In the genomic region with DNA sequence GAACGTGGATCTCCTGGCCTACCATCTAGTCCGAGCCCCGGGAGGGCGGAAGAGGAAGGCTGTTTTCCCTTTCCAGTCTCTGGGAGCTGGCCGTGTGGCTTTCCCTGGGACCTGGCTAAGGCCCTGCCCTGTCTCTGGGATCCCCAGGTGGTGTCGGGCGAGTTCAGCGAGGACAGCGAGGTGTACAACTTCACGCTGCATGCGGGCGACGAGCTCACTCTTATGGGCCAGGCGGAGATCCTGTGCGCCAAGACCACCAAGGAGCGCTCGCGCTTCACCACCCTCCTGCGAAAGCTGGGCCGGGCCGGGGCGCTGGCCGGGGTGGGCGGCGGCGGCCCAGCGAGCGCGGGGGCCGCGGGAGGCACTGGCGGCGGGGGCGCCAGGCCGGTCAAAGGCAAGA, we compare ENCODE assay signal across 11 cellular contexts. TPM values are rescaled to one million over a fixed set of nuclear protein-coding genes. Genes with fewer than 3 reads are reported as not detected.
DNase-seq lines count a peak whose midpoint lies in the region; ATAC-seq and TF ChIP-seq lines count a peak whose summit lies in the region.
"Had no signal": no experiment of that assay in that cellular context is flagged by ENCODE, and none has a peak within 500 bp of the region (broad histone marks: within the 10 kb centered on the region; RNA-seq: fewer than 3 reads in every experiment).

No MANE protein-coding gene starts in this region.

- no peak overlapping the region for H3K14ac ChIP-seq in neuronal stem cell (ENCODE audit: low read length)

- DNase-seq in AG10803 (ENCODE audit: low read depth) (no peak), epithelial cell of proximal tubule (ENCODE audit: low read depth) (no peak), neuronal stem cell (ENCODE audit: low spot score) (no peak), NCI-H187 (lab: John Stamatoyannopoulos, UW) (no peak), SKM-1 treated with dmso at 0.1 percent for 144 hours (lab: John Stamatoyannopoulos, UW; ENCODE audit: unreplicated experiment) (no peak), cortex of kidney (lab: John Stamatoyannopoulos, UW) (no peak)
- DNase-seq: GDM1, NCI-H446 treated with DMSO at 0.1 percent for 48 hours had no signal

- H3K79me1 ChIP-seq in neuronal stem cell (ENCODE audit: low read depth, low read length), result peaks cover 3% of the 10 kb centered on the region

- H3K18ac ChIP-seq in neuronal stem cell (ENCODE audit: low read length), result peak overlapping the region; percentile 90

- no peak for ATAC-seq in HG03354 (IDR thresholded peaks at IDR 0.05; ENCODE audit: poor library complexity, severe bottlenecking, unreplicated experiment)

- peak overlapping the region; percentile 55 for H3K4me3 ChIP-seq in AG10803 (ENCODE audit: low read length)
- H3K4me3 ChIP-seq in epithelial cell of proximal tubule (ENCODE audit: low read depth, low read length), result peak overlapping the region; percentile 47
- H3K4me3 ChIP-seq in neuronal stem cell (ENCODE audit: low read length in 2 of 2), result no peak overlapping the region

- peaks cover 9 to 14% of the 10 kb centered on the region in 2 donors for H3K4me1 ChIP-seq in neuronal stem cell (ENCODE audit: control insufficient read depth in 2 of 2, insufficient read depth in 1 of 2, low read depth in 1 of 2, low read length in 2 of 2)

- no CpG with 5 or more reads among the region's 35 CpGs for WGBS in neuronal stem cell (ENCODE audit: extremely low coverage in 2 of 2, insufficient read length in 2 of 2, insufficient replicate concordance in 1 of 2), 2 donors

- peak overlapping the region; percentile 86 for H3K23ac ChIP-seq in neuronal stem cell (ENCODE audit: low read depth, low read length, poor library complexity)

- H2AK5ac ChIP-seq in neuronal stem cell (ENCODE audit: low read depth, low read length), result peak overlapping the region; percentile 48

- H4K8ac ChIP-seq in neuronal stem cell (ENCODE audit: low read depth, low read length), result no peak overlapping the region

- no peak overlapping the region for H3K4ac ChIP-seq in neuronal stem cell (ENCODE audit: low read length)

- no peak overlapping the region for H2BK5ac ChIP-seq in neuronal stem cell (ENCODE audit: low read length)

- no peak overlapping the region for H4K91ac ChIP-seq in neuronal stem cell (ENCODE audit: low read depth, low read length, poor library complexity)

- H2BK120ac ChIP-seq in neuronal stem cell (ENCODE audit: low read depth, low read length), result peak overlapping the region; percentile 23

- H3K27ac ChIP-seq in KOPT-K1 (ENCODE audit: low read depth, low read length, poor library complexity, severe bottlenecking) (peak overlapping the region; percentile 14), neuronal stem cell (replicated peaks; ENCODE audit: low read length) (no peak overlapping the region)
- H3K27ac ChIP-seq: HL-60 had no signal

- no peaks in the 10 kb centered on the region for H3K9me3 ChIP-seq in KOPT-K1 (ENCODE audit: insufficient read depth, low read length, poor library complexity, severe bottlenecking)
- no peaks in the 10 kb centered on the region for H3K9me3 ChIP-seq in neuronal stem cell (replicated peaks in 1 of 2; ENCODE audit: control insufficient read depth in 2 of 2, insufficient read depth in 1 of 2, low read depth in 1 of 2, low read length in 2 of 2)

- H2BK15ac ChIP-seq in neuronal stem cell (ENCODE audit: low read length), result no peak overlapping the region

- no peak overlapping the region for H2AFZ ChIP-seq in neuronal stem cell (ENCODE audit: low read length)

- H3K9ac ChIP-seq in neuronal stem cell (ENCODE audit: low read depth, low read length, poor library complexity), result peak overlapping the region; percentile 7

- peaks cover 0 to 11% (median 0%) of the 10 kb centered on the region in 3 experiments for H3K27me3 ChIP-seq in neuronal stem cell (ENCODE audit: control insufficient read depth in 3 of 3, insufficient read depth in 3 of 3, low read depth in 1 of 3, low read length in 3 of 3)

- peak overlapping the region; percentile 46 for H3K4me2 ChIP-seq in neuronal stem cell (ENCODE audit: insufficient read depth, low read length, poor library complexity, severe bottlenecking)

- no peak for TF ChIP-seq CTCF in AG10803 (conservative IDR thresholded peaks at IDR 0.05; ENCODE audit: low read length)
- TF ChIP-seq CTCF in epithelial cell of proximal tubule (conservative IDR thresholded peaks at IDR 0.05; ENCODE audit: low read depth, low read length), result no peak

- H3K36me3 ChIP-seq in KOPT-K1 (ENCODE audit: insufficient read depth, low read length) (0 out of 2 replicates have a peak, but pooled peaks cover under 1% of the 10 kb centered on the region), neuronal stem cell (replicated peaks in 1 of 2; ENCODE audit: control insufficient read depth in 2 of 2, insufficient read depth in 2 of 2, low read length in 2 of 2) (peaks cover 38 to 74% of the 10 kb centered on the region in 2 donors)

- H2BK12ac ChIP-seq in neuronal stem cell (ENCODE audit: low read length), result no peak overlapping the region

RNA-seq across cellular contexts. Expression of gene GAREM2, which starts 11.2 kb away (rescaled TPM):
- total RNA-seq in epithelial cell of proximal tubule, result 1.9 and 3.3 TPM in 2 replicates
- 40.3 TPM for polyA plus RNA-seq in neuronal stem cell (2013, experiment 1 of 2)
- 43.9 TPM for polyA plus RNA-seq in neuronal stem cell (2013, experiment 2 of 2)

Comparison
In these comparisons a context has a peak if more than half of its experiments do, and no peak if none do; other contexts are left out.
1. H3K4me3 ChIP-seq: peak in AG10803 (single experiment) and epithelial cell of proximal tubule (single experiment); none in neuronal stem cell (0 of 2).